24 cellular contexts compared by ENCODE assay signal in the genomic region with DNA sequence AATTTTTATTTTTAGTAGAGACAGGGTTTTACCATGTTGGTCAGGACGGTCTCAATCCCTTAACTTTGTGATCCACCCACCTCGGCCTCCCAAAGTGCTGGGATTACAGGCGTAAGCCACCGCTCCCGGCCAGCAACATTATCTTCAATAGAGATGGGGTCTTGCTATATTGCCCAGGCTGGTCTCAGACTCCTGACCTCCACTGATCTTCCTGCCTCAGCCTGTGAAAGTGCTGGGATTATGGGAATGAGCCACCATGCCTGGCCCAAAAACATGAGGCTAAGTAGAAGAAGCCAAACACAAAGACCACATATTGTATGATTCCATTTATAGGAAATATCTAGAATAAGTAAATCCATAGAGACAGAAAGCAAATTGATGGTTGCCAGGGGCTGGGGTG.
"Had no signal": no experiment of that assay in that cellular context is flagged by ENCODE, and none has a peak within 500 bp of the region (broad histone marks: within the 10 kb centered on the region; RNA-seq: fewer than 3 reads in every experiment).

No MANE protein-coding gene starts in this region.

- H3K27ac ChIP-seq: dorsolateral prefrontal cortex, lower lobe of right lung, pancreas, prostate gland, right atrium auricular region, sigmoid colon, testis, tibial artery, uterus had no signal

- H3K4me1 Mint-ChIP-seq: immature natural killer cell; naive thymus-derived CD8-positive, alpha-beta T cell; nephron progenitor cell; stimulated activated memory B cell treated with anti-CD40 and anti-IgM and Interleukin-4, amounts not matched to agents 10 μg/mL and 1 μg/mL and 100 μg/mL, for 72 hours had no signal

- H3K4me3 ChIP-seq: dorsolateral prefrontal cortex, lower lobe of right lung, pancreas, prostate gland, right atrium auricular region, sigmoid colon, testis, tibial artery, uterus had no signal

- H3K9me3 Mint-ChIP-seq: immature natural killer cell; naive thymus-derived CD8-positive, alpha-beta T cell; nephron progenitor cell; type B pancreatic cell had no signal

- ATAC-seq: left ventricle myocardium superior; lower lobe of right lung; naive thymus-derived CD8-positive, alpha-beta T cell; pancreas; stimulated activated memory B cell treated with anti-CD40 and anti-IgM and Interleukin-4, amounts not matched to agents 10 μg/mL and 1 μg/mL and 100 μg/mL, for 72 hours; stimulated activated naive CD8-positive, alpha-beta T cell treated with anti-CD3 and anti-CD28 coated beads, Interleukin-15, Interleukin-2, amounts not matched to agents 100 U/mL and 50 U/mL, for 24 hours had no signal

- DNase-seq: dorsolateral prefrontal cortex; effector CD4-positive, alpha-beta T cell; hypothalamus; immature natural killer cell; islet precursor cell; left ventricle myocardium superior; lower lobe of right lung; naive thymus-derived CD8-positive, alpha-beta T cell; nephron progenitor cell; occipital lobe; pancreas; sigmoid colon; stimulated activated CD4-positive, alpha-beta T cell treated with anti-CD3 and anti-CD28 coated beads, Interleukin-4, amount 100 ng/mL, for 4 hours; stimulated activated naive CD8-positive, alpha-beta T cell treated with anti-CD3 and anti-CD28 coated beads, Interleukin-15, Interleukin-2, amounts not matched to agents 100 U/mL and 50 U/mL, for 24 hours; substantia nigra; testis; uterus had no signal

- H3K9me3 ChIP-seq: lower lobe of right lung, pancreas, prostate gland, right atrium auricular region, sigmoid colon, testis, tibial artery, uterus had no signal

- FAIRE-seq: colon, frontal cortex, pancreas had no signal

- H3K4me3 Mint-ChIP-seq: immature natural killer cell; naive thymus-derived CD8-positive, alpha-beta T cell; nephron progenitor cell; stimulated activated memory B cell treated with anti-CD40 and anti-IgM and Interleukin-4, amounts not matched to agents 10 μg/mL and 1 μg/mL and 100 μg/mL, for 72 hours; type B pancreatic cell had no signal

- H3K27me3 ChIP-seq: dorsolateral prefrontal cortex, pancreas, right atrium auricular region, sigmoid colon, testis, tibial artery, uterus had no signal

- H3K27ac Mint-ChIP-seq: naive thymus-derived CD8-positive, alpha-beta T cell; nephron progenitor cell; stimulated activated memory B cell treated with anti-CD40 and anti-IgM and Interleukin-4, amounts not matched to agents 10 μg/mL and 1 μg/mL and 100 μg/mL, for 72 hours; type B pancreatic cell had no signal

- H3K27me3 Mint-ChIP-seq: type B pancreatic cell had no signal

- H3K4me1 ChIP-seq: lower lobe of right lung, pancreas, prostate gland, right atrium auricular region, sigmoid colon, testis, tibial artery, uterus had no signal

- H3K36me3 ChIP-seq: lower lobe of right lung, pancreas, prostate gland, right atrium auricular region, sigmoid colon, tibial artery, uterus had no signal

- H3K36me3 Mint-ChIP-seq: immature natural killer cell; naive thymus-derived CD8-positive, alpha-beta T cell; stimulated activated memory B cell treated with anti-CD40 and anti-IgM and Interleukin-4, amounts not matched to agents 10 μg/mL and 1 μg/mL and 100 μg/mL, for 72 hours; type B pancreatic cell had no signal
